8 cellular contexts compared by ENCODE assay signal in the genomic region with DNA sequence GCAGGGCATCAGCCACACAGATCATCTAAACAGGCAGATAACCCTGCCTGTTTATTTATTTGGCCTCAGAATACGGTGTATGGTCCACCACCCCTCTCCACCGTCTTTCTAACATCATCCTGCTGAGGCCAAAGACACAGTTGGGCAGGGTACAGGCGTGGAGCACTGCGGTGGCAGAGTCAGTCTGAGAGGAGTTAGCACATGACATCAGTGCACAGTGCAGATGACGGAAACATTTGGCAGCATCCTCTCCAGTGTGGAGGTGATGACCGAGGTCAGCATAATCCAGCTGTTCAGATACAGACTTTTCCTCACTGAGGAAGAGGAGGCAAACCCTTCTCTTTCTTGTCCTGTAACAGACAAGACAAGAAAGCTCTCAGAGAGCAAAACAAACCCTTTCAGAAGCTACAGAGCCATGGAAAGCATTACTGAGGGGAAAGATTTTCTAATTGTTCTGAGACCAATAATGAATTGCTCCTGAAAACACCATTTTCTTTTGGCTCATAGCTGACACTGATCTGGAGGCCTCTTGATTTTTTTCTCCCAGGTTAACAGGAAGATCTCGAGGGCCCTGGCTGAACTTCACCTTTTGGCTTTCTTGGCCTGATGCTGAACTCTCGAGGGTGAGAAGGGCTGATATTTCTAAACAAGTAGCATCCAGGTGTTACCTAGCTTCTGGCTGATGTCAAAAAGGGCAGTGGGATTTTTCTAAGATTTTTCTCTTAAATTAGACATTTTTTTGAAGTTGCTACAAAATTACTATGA. TPM values are rescaled to one million over a fixed set of nuclear protein-coding genes. Genes with fewer than 3 reads are reported as not detected.
DNase-seq lines count a peak whose midpoint lies in the region; ATAC-seq, FAIRE-seq and TF ChIP-seq lines count a peak whose summit lies in the region.

No MANE protein-coding gene starts in this region.

- H3K4me3 Mint-ChIP-seq in CD14-positive monocyte: peak overlapping the region; percentile 94 to 97
- peak overlapping the region; percentile 82 for H3K4me3 Mint-ChIP-seq in activated T-cell treated with anti-CD3 and anti-CD28 coated beads, Interleukin-2, amount 50 U/mL, for 24 hours

- peak overlapping the region in 1 of 4 donors; percentile 72 for H3K4me3 ChIP-seq in gastrocnemius medialis

- ATAC-seq in GM21381 (IDR thresholded peaks at IDR 0.05; ENCODE audit: unreplicated experiment): peak; percentile 45
- peak; percentile 96 for ATAC-seq in Right ventricle myocardium inferior
- peak; percentile 86 to 88 for ATAC-seq in gastrocnemius medialis

- no peaks in the 10 kb centered on the region for H3K36me3 ChIP-seq in gastrocnemius medialis

- in situ Hi-C loops in gastrocnemius medialis (cut with MboI; ENCODE audit: low sequenced_read_pairs in 4 of 4): loop anchor here in 1 of 4 donors (10.0 kb wide), 1 partner anchor 396 kb away; no protein-coding TSS in a partner anchor
- in situ Hi-C loops in GM13977 (cut with MboI; ENCODE audit: low pct_unique_long_range_greater_than_20kb, low sequenced_read_pairs, unreplicated experiment): no loop called here

- no peaks in the 10 kb centered on the region for H3K27me3 ChIP-seq in gastrocnemius medialis

- intact Hi-C loops in CD14-positive monocyte (cut with micrococcal nuclease) (loop anchor here in 1 of 2 donors (5.0 kb wide), 1 partner anchor 113 kb away; no protein-coding TSS in a partner anchor), Right ventricle myocardium inferior (cut with DNase I) (no loop called here), gastrocnemius medialis (cut with DNase I; ENCODE audit: low total_unique reads) (no loop called here)

- peak in 1 of 2 donors; percentile 24 for TF ChIP-seq POLR2A in gastrocnemius medialis (IDR thresholded peaks at IDR 0.05)

- no peak for TF ChIP-seq CTCF in CD14-positive monocyte (IDR thresholded peaks at IDR 0.05)
- no peak for TF ChIP-seq CTCF in gastrocnemius medialis (IDR thresholded peaks at IDR 0.05 in 4 of 5, conservative IDR thresholded peaks at IDR 0.05 in 1 of 5)
- no peak for TF ChIP-seq CTCF in GM13977 (IDR thresholded peaks at IDR 0.05; ENCODE audit: extremely low read depth, insufficient read depth, missing control alignments)

- DNase-seq in CD14-positive monocyte (ENCODE audit: low spot score) (peak; percentile 63), HTR-8/SVneo (ENCODE audit: insufficient read length, low spot score) (no peak), Right ventricle myocardium inferior (ENCODE audit: missing footprints) (peak; percentile 70), gastrocnemius medialis (peak; percentile 63 to 66), GM13977 (ENCODE audit: low spot score) (no peak), KG1 (lab: John Stamatoyannopoulos, UW) (no peak)
- peak; percentile 60 for DNase-seq in activated T-cell treated with anti-CD3 and anti-CD28 coated beads, Interleukin-2, amount 50 U/mL, for 24 hours

- peaks cover 28 to 44% of the 10 kb centered on the region in 2 donors for H3K4me1 ChIP-seq in gastrocnemius medialis

- H3K9me3 Mint-ChIP-seq in CD14-positive monocyte: no peaks in the 10 kb centered on the region
- H3K9me3 Mint-ChIP-seq in activated T-cell treated with anti-CD3 and anti-CD28 coated beads, Interleukin-2, amount 50 U/mL, for 24 hours: no peaks in the 10 kb centered on the region

- H3K27me3 Mint-ChIP-seq in CD14-positive monocyte (ENCODE audit: low read depth in 3 of 3): peaks cover 0 to 7% (median 1%) of the 10 kb centered on the region in 3 donors
- no peaks in the 10 kb centered on the region for H3K27me3 Mint-ChIP-seq in activated T-cell treated with anti-CD3 and anti-CD28 coated beads, Interleukin-2, amount 50 U/mL, for 24 hours

- peak overlapping the region; percentile 80 to 85 (median 83) for H3K27ac ChIP-seq in gastrocnemius medialis

- H3K9me3 ChIP-seq in gastrocnemius medialis: no peaks in the 10 kb centered on the region

- FAIRE-seq in HTR-8/SVneo (lab: Jason Lieb, UNC): peak; percentile 49

- peak overlapping the region; percentile 92 to 98 (median 97) for H3K27ac Mint-ChIP-seq in CD14-positive monocyte
- H3K27ac Mint-ChIP-seq in activated T-cell treated with anti-CD3 and anti-CD28 coated beads, Interleukin-2, amount 50 U/mL, for 24 hours: peak overlapping the region; percentile 95

- H3K4me1 Mint-ChIP-seq in CD14-positive monocyte: peaks cover 61% of the 10 kb centered on the region
- H3K4me1 Mint-ChIP-seq in activated T-cell treated with anti-CD3 and anti-CD28 coated beads, Interleukin-2, amount 50 U/mL, for 24 hours (ENCODE audit: low read depth): peaks cover 85% of the 10 kb centered on the region

- H3K36me3 Mint-ChIP-seq in CD14-positive monocyte: peaks cover 7 to 19% of the 10 kb centered on the region in 2 donors
- H3K36me3 Mint-ChIP-seq in activated T-cell treated with anti-CD3 and anti-CD28 coated beads, Interleukin-2, amount 50 U/mL, for 24 hours (ENCODE audit: low read depth): peaks cover 44% of the 10 kb centered on the region

RNA-seq across cellular contexts. Expression of a gene that starts 20.1 kb away (rescaled TPM):
- polyA plus RNA-seq in CD14-positive monocyte: 10 to 100 TPM; 71.0 to 84.9 TPM
- total RNA-seq in Right ventricle myocardium inferior (14.8 TPM), gastrocnemius medialis (10 to 100 TPM in 3 of 4 donors, 1 to 10 TPM in 1; 9.2 to 25.9 (median 20.6) TPM)

RNA-seq across cellular contexts. Expression of a gene that starts 50.2 kb away (rescaled TPM):
- 10 to 100 TPM; 19.8 to 35.8 TPM for polyA plus RNA-seq in CD14-positive monocyte
- 42.0 TPM for total RNA-seq in Right ventricle myocardium inferior
- total RNA-seq in gastrocnemius medialis: 10 to 100 TPM; 31.5 to 52.0 (median 44.5) TPM

Comparison
In these comparisons a context has a peak if more than half of its experiments do, and no peak if none do; other contexts are left out.
1. DNase-seq: peak in CD14-positive monocyte (single experiment), activated T-cell treated with anti-CD3 and anti-CD28 coated beads, Interleukin-2, amount 50 U/mL, for 24 hours (single experiment), Right ventricle myocardium inferior (single experiment) and gastrocnemius medialis (2 of 2); none in HTR-8/SVneo (single experiment), GM13977 (single experiment) and KG1 (single experiment).
2. ATAC-seq: peak in every context shown above with its lines; median percentile 96 in Right ventricle myocardium inferior; 87 in gastrocnemius medialis; 45 in GM21381.